17 cellular contexts compared by ENCODE assay signal in the genomic region with DNA sequence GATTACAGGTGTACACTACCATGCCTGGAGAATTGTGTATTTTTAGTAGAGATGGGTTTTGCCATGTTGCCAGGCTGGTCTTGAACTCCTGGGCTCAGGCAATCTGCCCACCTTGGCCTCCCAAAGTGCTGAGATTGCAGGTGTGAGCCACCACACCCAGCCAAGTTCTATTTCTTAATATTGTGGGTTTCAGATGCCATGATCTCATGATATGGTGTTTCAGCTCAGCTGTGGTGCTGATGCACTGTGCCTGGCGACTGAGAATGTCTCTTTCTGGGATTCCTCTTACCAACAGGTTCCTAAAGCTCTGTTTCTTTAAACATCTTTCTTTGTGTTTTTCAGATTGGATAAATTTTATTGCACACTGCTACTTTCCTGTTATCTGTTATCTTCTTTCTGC. TPM values are rescaled to one million over a fixed set of nuclear protein-coding genes. Genes with fewer than 3 reads are reported as not detected.
DNase-seq lines count a peak whose midpoint lies in the region; ATAC-seq and TF ChIP-seq lines count a peak whose summit lies in the region.
"Had no signal": no experiment of that assay in that cellular context is flagged by ENCODE, and none has a peak within 500 bp of the region (broad histone marks: within the 10 kb centered on the region; RNA-seq: fewer than 3 reads in every experiment).

No MANE protein-coding gene starts in this region.

- DNase-seq in CD4-positive, CD25-positive, alpha-beta regulatory T cell: no peak
- no peak for DNase-seq in CD4-positive, alpha-beta memory T cell
- DNase-seq in RPMI8226: peak; percentile 47
- no peak for DNase-seq in osteocyte (ENCODE audit: extremely low spot score, unreplicated experiment)
- no peak for DNase-seq in NCI-H1694 treated with DMSO at 0.1 percent for 48 hours (lab: John Stamatoyannopoulos, UW)
- DNase-seq in KG1 (lab: John Stamatoyannopoulos, UW): no peak
- DNase-seq: BE2C, GDM1, GOT3, NCI-H187 treated with DMSO at 0.1 percent for 48 hours, NCI-H345, NCI-H526 treated with DMSO at 0.1 percent for 48 hours, SIG-M5 had no signal

- TF ChIP-seq CTCF in osteocyte (IDR thresholded peaks at IDR 0.05): no peak

- H3K4me1 Mint-ChIP-seq in CD4-positive, CD25-positive, alpha-beta regulatory T cell: peaks cover 49 to 81% (median 64%) of the 10 kb centered on the region in 4 donors
- peaks cover 51 to 74% (median 63%) of the 10 kb centered on the region in 4 donors for H3K4me1 Mint-ChIP-seq in CD4-positive, alpha-beta memory T cell
- H3K4me1 Mint-ChIP-seq in osteocyte (ENCODE audit: unreplicated experiment): peaks cover 26% of the 10 kb centered on the region

- H3K36me3 ChIP-seq in CD4-positive, CD25-positive, alpha-beta regulatory T cell (ENCODE audit: control insufficient read depth, insufficient read depth, low read length): no peaks in the 10 kb centered on the region
- no peaks in the 10 kb centered on the region for H3K36me3 ChIP-seq in CD4-positive, alpha-beta memory T cell (ENCODE audit: insufficient read depth, low read length)

- no peak overlapping the region for H3K4me3 ChIP-seq in CD4-positive, CD25-positive, alpha-beta regulatory T cell (ENCODE audit: low read depth, low read length)
- no peak overlapping the region for H3K4me3 ChIP-seq in CD4-positive, alpha-beta memory T cell (ENCODE audit: low read length in 2 of 2)
- H3K4me3 ChIP-seq: GM12878 had no signal

- ATAC-seq in CD4-positive, CD25-positive, alpha-beta regulatory T cell (ENCODE audit: low read depth in 2 of 2): no peak
- ATAC-seq in GM19035 (IDR thresholded peaks at IDR 0.05; ENCODE audit: unreplicated experiment): no peak
- ATAC-seq: GM12878, HepG2 had no signal

- H3K27me3 ChIP-seq in CD4-positive, CD25-positive, alpha-beta regulatory T cell (ENCODE audit: control insufficient read depth, insufficient read depth, low read length): no peaks in the 10 kb centered on the region
- H3K27me3 ChIP-seq in CD4-positive, alpha-beta memory T cell (ENCODE audit: insufficient read depth, low read length): no peaks in the 10 kb centered on the region
- H3K27me3 ChIP-seq: BE2C had no signal

- H3K36me3 Mint-ChIP-seq in CD4-positive, CD25-positive, alpha-beta regulatory T cell: peaks cover 27% of the 10 kb centered on the region
- H3K36me3 Mint-ChIP-seq in CD4-positive, alpha-beta memory T cell: peaks cover 9 to 15% of the 10 kb centered on the region in 2 donors
- no peaks in the 10 kb centered on the region for H3K36me3 Mint-ChIP-seq in osteocyte (ENCODE audit: unreplicated experiment)

- peak overlapping the region in 2 of 4 donors; percentile 2 to 45 for H3K4me3 Mint-ChIP-seq in CD4-positive, CD25-positive, alpha-beta regulatory T cell
- peak overlapping the region in 3 of 8 donors; percentile 1 to 27 (median 12) for H3K4me3 Mint-ChIP-seq in CD4-positive, alpha-beta memory T cell
- no peak overlapping the region for H3K4me3 Mint-ChIP-seq in osteocyte (ENCODE audit: unreplicated experiment)

- POLR2A ChIA-PET in CD4-positive, alpha-beta memory T cell (lab: Charles Lee; ENCODE audit: partially characterized antibody): interaction anchor here (1.6 kb wide), 1 partner anchor 18 kb away, joined by 7 read pairs; the partner anchor contains the start of genes NAA15 and NDUFC1

- peaks cover 0 to 2% of the 10 kb centered on the region in 2 experiments for H3K9me3 ChIP-seq in CD4-positive, CD25-positive, alpha-beta regulatory T cell (ENCODE audit: control insufficient read depth in 2 of 2, low read length in 2 of 2)
- no peaks in the 10 kb centered on the region for H3K9me3 ChIP-seq in CD4-positive, alpha-beta memory T cell (ENCODE audit: control insufficient read depth in 1 of 2, low read length in 2 of 2)
- H3K9me3 ChIP-seq: BE2C had no signal

- H3K27ac Mint-ChIP-seq in CD4-positive, CD25-positive, alpha-beta regulatory T cell: peak overlapping the region; percentile 39 to 74 (median 62)
- peak overlapping the region in 4 of 7 donors; percentile 1 to 60 (median 32) for H3K27ac Mint-ChIP-seq in CD4-positive, alpha-beta memory T cell
- peak overlapping the region; percentile 39 for H3K27ac Mint-ChIP-seq in osteocyte (ENCODE audit: unreplicated experiment)

- no peak overlapping the region for H3K27ac ChIP-seq in CD4-positive, CD25-positive, alpha-beta regulatory T cell (ENCODE audit: insufficient read depth, low read length, poor library complexity, severe bottlenecking)
- H3K27ac ChIP-seq in CD4-positive, alpha-beta memory T cell (ENCODE audit: low read depth, low read length): no peak overlapping the region

- no peaks in the 10 kb centered on the region for H3K27me3 Mint-ChIP-seq in CD4-positive, CD25-positive, alpha-beta regulatory T cell
- H3K27me3 Mint-ChIP-seq in CD4-positive, alpha-beta memory T cell: no peaks in the 10 kb centered on the region
- no peaks in the 10 kb centered on the region for H3K27me3 Mint-ChIP-seq in osteocyte (ENCODE audit: unreplicated experiment)

- peaks cover 24% of the 10 kb centered on the region for H3K4me1 ChIP-seq in CD4-positive, CD25-positive, alpha-beta regulatory T cell (ENCODE audit: control insufficient read depth, insufficient read depth, low read length, poor library complexity, severe bottlenecking)
- H3K4me1 ChIP-seq in CD4-positive, alpha-beta memory T cell (ENCODE audit: insufficient read depth, low read length): peaks cover 50% of the 10 kb centered on the region
- H3K4me1 ChIP-seq: BE2C had no signal

- peaks cover 0 to 6% (median 0%) of the 10 kb centered on the region in 7 donors for H3K9me3 Mint-ChIP-seq in CD4-positive, CD25-positive, alpha-beta regulatory T cell
- no peaks in the 10 kb centered on the region for H3K9me3 Mint-ChIP-seq in CD4-positive, alpha-beta memory T cell
- no peaks in the 10 kb centered on the region for H3K9me3 Mint-ChIP-seq in osteocyte (ENCODE audit: unreplicated experiment)

- intact Hi-C loops in CD4-positive, alpha-beta memory T cell (cut with micrococcal nuclease): no loop called here

- CTCF ChIA-PET in CD4-positive, alpha-beta memory T cell (lab: Charles Lee; ENCODE audit: partially characterized antibody): no interaction called here

RNA-seq across cellular contexts. Expression of gene NDUFC1, which starts 17.3 kb away (rescaled TPM):
- total RNA-seq in CD4-positive, CD25-positive, alpha-beta regulatory T cell: 23.2 TPM
- polyA plus RNA-seq in CD4-positive, CD25-positive, alpha-beta regulatory T cell: 100 to 1,000 TPM; 174 to 207 (median 191) TPM
- total RNA-seq in CD4-positive, alpha-beta memory T cell: 10 to 100 TPM; 29.6 to 34.8 TPM
- 100 to 1,000 TPM; 121 to 154 TPM for polyA plus RNA-seq in CD4-positive, alpha-beta memory T cell
- 40.9 and 43.7 TPM in 2 replicates for total RNA-seq in osteocyte

RNA-seq across cellular contexts. Expression of gene NAA15, which starts 18.3 kb away (rescaled TPM):
- 48.8 TPM for total RNA-seq in CD4-positive, CD25-positive, alpha-beta regulatory T cell
- polyA plus RNA-seq in CD4-positive, CD25-positive, alpha-beta regulatory T cell: 10 to 100 TPM; 32.5 to 46.8 (median 35.1) TPM
- total RNA-seq in CD4-positive, alpha-beta memory T cell: 10 to 100 TPM; 45.8 to 46.5 TPM
- 10 to 100 TPM; 18.6 to 47.7 TPM for polyA plus RNA-seq in CD4-positive, alpha-beta memory T cell
- total RNA-seq in osteocyte: 35.1 and 36.8 TPM in 2 replicates

RNA-seq across cellular contexts. Expression of gene MGARP, which starts 39.5 kb away (rescaled TPM):
- total RNA-seq in CD4-positive, CD25-positive, alpha-beta regulatory T cell: 0.49 TPM
- under 1 TPM in 3 of 4 donors, not detected in 1; 0.18 to 0.37 (median 0.37) TPM for polyA plus RNA-seq in CD4-positive, CD25-positive, alpha-beta regulatory T cell
- total RNA-seq in CD4-positive, alpha-beta memory T cell: under 1 TPM; 0.23 to 0.33 TPM
- polyA plus RNA-seq in CD4-positive, alpha-beta memory T cell: under 1 TPM; 0.20 to 0.52 TPM
- 5.1 and 5.2 TPM in 2 replicates for total RNA-seq in osteocyte
- total RNA-seq: GM12878, MCF 10A had no signal
